Comparison of ENCODE assay signal across 31 cellular contexts in genomic region chr1:216028630-216029029, GRCh38.
"Had no signal": no experiment of that assay in that cellular context is flagged by ENCODE, and none has a peak within 500 bp of the region (broad histone marks: within the 10 kb centered on the region; RNA-seq: fewer than 3 reads in every experiment).

No MANE protein-coding gene starts in this region.

- H3K4me3 Mint-ChIP-seq: activated B cell treated with CpG ODN at 0.5 μM for 24 hours; activated CD8-positive, alpha-beta T cell treated with anti-CD3 and anti-CD28 coated beads for 36 hours; activated naive CD8-positive, alpha-beta T cell; activated T-cell treated with anti-CD3 and anti-CD28 coated beads, Interleukin-2, amount 50 U/mL, for 4 hours; activated T-helper 17 cell treated with anti-CD3 and anti-CD28 coated beads, Interleukin-2, amount 50 U/mL, for 72 hours; central memory CD8-positive, alpha-beta T cell; dendritic cell treated with granulocyte-macrophage colony-stimulating factor and Interleukin-4, amounts not matched to agents 40 ng/mL and 50 ng/mL, for 4 days; endodermal cell had no signal

- H3K36me3 ChIP-seq: brain microvascular endothelial cell, esophagus muscularis mucosa, gastroesophageal sphincter, WERI-Rb-1 had no signal

- H3K9me3 ChIP-seq: esophagus muscularis mucosa, gastroesophageal sphincter had no signal

- H3K27ac ChIP-seq: brain microvascular endothelial cell, coronary artery, dorsolateral prefrontal cortex, esophagus muscularis mucosa, gastroesophageal sphincter, WERI-Rb-1 had no signal

- H3K9me3 Mint-ChIP-seq: activated B cell treated with CpG ODN at 0.5 μM for 24 hours; dendritic cell treated with granulocyte-macrophage colony-stimulating factor and Interleukin-4, amounts not matched to agents 40 ng/mL and 50 ng/mL, for 4 days; endodermal cell had no signal

- H3K27me3 ChIP-seq: brain microvascular endothelial cell, dorsolateral prefrontal cortex, esophagus muscularis mucosa, gastroesophageal sphincter had no signal

- ATAC-seq: activated CD4-positive, CD25-positive, alpha-beta regulatory T cell treated with anti-CD3 and anti-CD28 coated beads, Interleukin-2, amount 50 U/mL, for 24 hours; activated CD8-positive, alpha-beta T cell treated with anti-CD3 and anti-CD28 coated beads for 36 hours; activated T-cell treated with anti-CD3 and anti-CD28 coated beads, Interleukin-2, amount 50 U/mL, for 4 hours; activated T-helper 17 cell treated with anti-CD3 and anti-CD28 coated beads, Interleukin-2, amount 50 U/mL, for 72 hours; gastroesophageal sphincter had no signal

- H3K36me3 Mint-ChIP-seq: activated naive CD8-positive, alpha-beta T cell had no signal

- H3K4me3 ChIP-seq: coronary artery, dorsolateral prefrontal cortex, esophagus muscularis mucosa, gastroesophageal sphincter had no signal

- FAIRE-seq: astrocyte, bronchial epithelial cell had no signal

- H3K4me1 ChIP-seq: esophagus muscularis mucosa, gastroesophageal sphincter had no signal

- DNase-seq: activated B cell treated with CpG ODN at 0.5 μM for 24 hours; activated CD4-positive, alpha-beta T cell treated with anti-CD3 and anti-CD28 coated beads for 48 hours; activated CD4-positive, alpha-beta T cell treated with anti-CD3 and anti-CD28 coated beads, Interleukin-2, amount 50 U/mL, for 1 hour; activated CD4-positive, alpha-beta T cell treated with anti-CD3 and anti-CD28 coated beads, Interleukin-2, amount 50 U/mL, for 48 hours; activated CD8-positive, alpha-beta memory T cell treated with anti-CD3 and anti-CD28 coated beads for 24 hours; activated CD8-positive, alpha-beta T cell treated with anti-CD3 and anti-CD28 coated beads for 36 hours; activated effector memory CD4-positive, alpha-beta T cell treated with Interleukin-2 at 50 U/mL for 16 hours; activated gamma-delta T cell treated with Interleukin-2 at 50 U/mL for 16 hours; activated naive CD4-positive, alpha-beta T cell treated with anti-CD3 and anti-CD28 coated beads, Interleukin-2, amount 50 U/mL, for 16 hours; activated naive CD4-positive, alpha-beta T cell treated with Interleukin-2 at 50 U/mL for 16 hours; activated T-cell treated with anti-CD3 and anti-CD28 coated beads, Interleukin-2, amount 50 U/mL, for 4 hours; amniotic stem cell; anterior cingulate cortex; brain microvascular endothelial cell; dorsolateral prefrontal cortex; effector memory CD4-positive, alpha-beta T cell; endodermal cell; erythroblast; foreskin melanocyte; T1000; WERI-Rb-1 had no signal

- H3K27ac Mint-ChIP-seq: activated B cell treated with CpG ODN at 0.5 μM for 24 hours; activated CD8-positive, alpha-beta T cell treated with anti-CD3 and anti-CD28 coated beads for 36 hours; activated naive CD8-positive, alpha-beta T cell; activated T-helper 17 cell treated with anti-CD3 and anti-CD28 coated beads, Interleukin-2, amount 50 U/mL, for 72 hours; dendritic cell treated with granulocyte-macrophage colony-stimulating factor and Interleukin-4, amounts not matched to agents 40 ng/mL and 50 ng/mL, for 4 days; endodermal cell had no signal

- H3K27me3 Mint-ChIP-seq: activated B cell treated with CpG ODN at 0.5 μM for 24 hours; activated CD8-positive, alpha-beta T cell treated with anti-CD3 and anti-CD28 coated beads for 36 hours; activated naive CD8-positive, alpha-beta T cell; activated T-helper 17 cell treated with anti-CD3 and anti-CD28 coated beads, Interleukin-2, amount 50 U/mL, for 72 hours; central memory CD8-positive, alpha-beta T cell; dendritic cell treated with granulocyte-macrophage colony-stimulating factor and Interleukin-4, amounts not matched to agents 40 ng/mL and 50 ng/mL, for 4 days had no signal

- H3K4me1 Mint-ChIP-seq: activated B cell treated with CpG ODN at 0.5 μM for 24 hours; activated T-helper 17 cell treated with anti-CD3 and anti-CD28 coated beads, Interleukin-2, amount 50 U/mL, for 72 hours; central memory CD8-positive, alpha-beta T cell had no signal
